Comparison of ENCODE assay signal across 27 cellular contexts in genomic region chr4:1600811-1601532, GRCh38.
DNase-seq lines count a peak whose midpoint lies in the region; ATAC-seq and TF ChIP-seq lines count a peak whose summit lies in the region.
"Had no signal": no experiment of that assay in that cellular context is flagged by ENCODE, and none has a peak within 500 bp of the region (broad histone marks: within the 10 kb centered on the region; RNA-seq: fewer than 3 reads in every experiment).

No MANE protein-coding gene starts in this region.

- intact Hi-C loops in CD4-positive, alpha-beta T cell (cut with DNase I, micrococcal nuclease): no loop called here

- H3K4me3 ChIP-seq in BLaER1 (no peak overlapping the region), neural progenitor cell (no peak overlapping the region), brain microvascular endothelial cell (ENCODE audit: low read depth, low read length) (no peak overlapping the region)
- H3K4me3 ChIP-seq: cardiac muscle cell, GM12878, SJSA1 had no signal

- H2BK20ac ChIP-seq in H9 (ENCODE audit: low read depth, low read length, poor library complexity, severe bottlenecking): no peak overlapping the region

- TF ChIP-seq CTCF in H9 (conservative IDR thresholded peaks at IDR 0.05): no peak
- no peak for TF ChIP-seq CTCF in glutamatergic neuron (IDR thresholded peaks at IDR 0.05; ENCODE audit: partially characterized antibody, unreplicated experiment)
- no peak for TF ChIP-seq CTCF in neural progenitor cell (IDR thresholded peaks at IDR 0.05)
- no peak for TF ChIP-seq CTCF in CD4-positive, alpha-beta T cell (IDR thresholded peaks at IDR 0.05)
- TF ChIP-seq CTCF in brain microvascular endothelial cell (IDR thresholded peaks at IDR 0.05; ENCODE audit: low read depth, low read length, missing control alignments): no peak

- ATAC-seq in GM18498 (IDR thresholded peaks at IDR 0.05; ENCODE audit: unreplicated experiment): no peak
- ATAC-seq in CD4-positive, alpha-beta T cell (ENCODE audit: poor library complexity): no peak
- ATAC-seq: effector memory CD8-positive, alpha-beta T cell; GM12878; left lobe of liver; naive thymus-derived CD4-positive, alpha-beta T cell; Panc1; stimulated activated effector memory CD8-positive, alpha-beta T cell treated with anti-CD3 and anti-CD28 coated beads, Interleukin-12 subunit alpha, Interleukin-12 subunit beta, amount 100 ng/mL, for 72 hours had no signal

- H3K27me3 ChIP-seq in BLaER1 (no peaks in the 10 kb centered on the region), H9 (ENCODE audit: insufficient read depth, low read length) (no peaks in the 10 kb centered on the region), neural progenitor cell (no peaks in the 10 kb centered on the region), brain microvascular endothelial cell (replicated peaks) (peaks cover 10% of the 10 kb centered on the region)
- H3K27me3 ChIP-seq in CD4-positive, alpha-beta T cell (ENCODE audit: control insufficient read depth, insufficient read depth, low read length): no peaks in the 10 kb centered on the region
- H3K27me3 ChIP-seq: cardiac muscle cell, SJSA1 had no signal

- H2BK12ac ChIP-seq in H9 (ENCODE audit: insufficient read length, low read depth, low read length): no peak overlapping the region

- H3T11ph ChIP-seq in H9 (ENCODE audit: low read length): no peak overlapping the region

- DNase-seq in H9: no peak
- peak; percentile 57 for DNase-seq in glutamatergic neuron
- DNase-seq in neural progenitor cell (ENCODE audit: low spot score): no peak
- DNase-seq in glomerular visceral epithelial cell (ENCODE audit: extremely low spot score): no peak
- DNase-seq in CD4-positive, alpha-beta T cell: no peak
- no peak for DNase-seq in brain microvascular endothelial cell
- DNase-seq: activated CD4-positive, alpha-beta T cell treated with anti-CD3 and anti-CD28 coated beads, Interleukin-2, amount 50 U/mL, for 4 hours; activated CD4-positive, CD25-positive, alpha-beta regulatory T cell; anterior cingulate cortex; cortex of kidney; effector memory CD8-positive, alpha-beta T cell; immature natural killer cell; Kasumi-1; naive thymus-derived CD4-positive, alpha-beta T cell; NCI-H1694; NCI-H510A treated with DMSO at 0.1 percent for 48 hours; stimulated activated CD4-positive, alpha-beta T cell treated with anti-CD3 and anti-CD28 coated beads, Interleukin-4, amount 100 ng/mL, for 24 hours had no signal

- H3K9ac ChIP-seq in BLaER1: no peak overlapping the region
- H3K9ac ChIP-seq in H9 (ENCODE audit: extremely low read depth, insufficient read length, low read length): no peak overlapping the region
- no peak overlapping the region for H3K9ac ChIP-seq in neural progenitor cell

- H3K14ac ChIP-seq in H9 (ENCODE audit: insufficient read depth, low read length): peak overlapping the region; percentile 17; the same call in 1 of the 2 replicates

- H3K4me1 ChIP-seq in BLaER1 (peaks cover 95% of the 10 kb centered on the region), H9 (ENCODE audit: insufficient read depth, low read length) (no peaks in the 10 kb centered on the region), neural progenitor cell (peaks cover 16% of the 10 kb centered on the region)
- H3K4me1 ChIP-seq: SJSA1 had no signal

- no peak overlapping the region for H2BK5ac ChIP-seq in H9 (ENCODE audit: insufficient read length, low read length)

- no peak overlapping the region for H2BK120ac ChIP-seq in H9 (ENCODE audit: low read depth, low read length, poor library complexity, severe bottlenecking)

- H4K20me1 ChIP-seq in BLaER1 (no peaks in the 10 kb centered on the region), H9 (ENCODE audit: control insufficient read depth, insufficient read depth, insufficient read length) (no peaks in the 10 kb centered on the region), neural progenitor cell (ENCODE audit: low read depth) (no peaks in the 10 kb centered on the region)

- no peak overlapping the region for H3K4ac ChIP-seq in H9 (ENCODE audit: low read depth, low read length)

- H3K23ac ChIP-seq in H9 (ENCODE audit: insufficient read length, low read depth, low read length): no peak overlapping the region

- H3K18ac ChIP-seq in H9 (ENCODE audit: insufficient read length, low read depth, low read length): no peak overlapping the region

- in situ Hi-C loops in brain microvascular endothelial cell (cut with HindIII; ENCODE audit: low pct_ligation_motif_present, low sequenced_read_pairs): no loop called here

- H3K9me3 Mint-ChIP-seq in H9 (no peaks in the 10 kb centered on the region), glutamatergic neuron (ENCODE audit: unreplicated experiment) (peaks cover 6% of the 10 kb centered on the region), neural progenitor cell (no peaks in the 10 kb centered on the region)
- no peaks in the 10 kb centered on the region for H3K9me3 Mint-ChIP-seq in CD4-positive, alpha-beta T cell
- H3K9me3 Mint-ChIP-seq: effector memory CD8-positive, alpha-beta T cell; immature natural killer cell; naive thymus-derived CD4-positive, alpha-beta T cell; stimulated activated effector memory CD8-positive, alpha-beta T cell treated with anti-CD3 and anti-CD28 coated beads, Interleukin-12 subunit alpha, Interleukin-12 subunit beta, amount 100 ng/mL, for 72 hours had no signal

- H3K23me2 ChIP-seq in H9 (ENCODE audit: insufficient read length, low read depth, low read length, poor library complexity, severe bottlenecking): no peaks in the 10 kb centered on the region

- H4K5ac ChIP-seq in H9 (ENCODE audit: insufficient read length, low read depth, low read length): no peak overlapping the region

- H3K4me1 Mint-ChIP-seq in H9 (peaks cover 0 to 18% of the 10 kb centered on the region in 2 experiments; a peak in 2 of 4 replicates), glutamatergic neuron (ENCODE audit: low read depth, unreplicated experiment) (peaks cover 20% of the 10 kb centered on the region), neural progenitor cell (peaks cover 25% of the 10 kb centered on the region)
- peaks cover 15% of the 10 kb centered on the region for H3K4me1 Mint-ChIP-seq in CD4-positive, alpha-beta T cell (ENCODE audit: low read depth)
- H3K4me1 Mint-ChIP-seq: CD14-positive monocyte, immature natural killer cell had no signal

- H2BK15ac ChIP-seq in H9 (ENCODE audit: low read depth, low read length): no peak overlapping the region

- no CpG with 5 or more reads among the region's 27 CpGs for WGBS in H9 (ENCODE audit: extremely low coverage, insufficient read length, low lambda C conversion rate)

- no peak overlapping the region for H3K56ac ChIP-seq in H9 (ENCODE audit: insufficient read length, low read depth, low read length)

- no peaks in the 10 kb centered on the region for H3K79me2 ChIP-seq in H9 (ENCODE audit: insufficient read depth, low read length)
- no peaks in the 10 kb centered on the region for H3K79me2 ChIP-seq in neural progenitor cell (ENCODE audit: low read depth)

- H3K27me3 Mint-ChIP-seq in H9 (ENCODE audit: low read depth) (peaks cover 2% of the 10 kb centered on the region; the same call in 1 of the 2 replicates), glutamatergic neuron (ENCODE audit: unreplicated experiment) (peaks cover 2% of the 10 kb centered on the region), neural progenitor cell (ENCODE audit: insufficient read depth, low read depth) (peaks cover 4% of the 10 kb centered on the region)
- no peaks in the 10 kb centered on the region for H3K27me3 Mint-ChIP-seq in CD4-positive, alpha-beta T cell
- H3K27me3 Mint-ChIP-seq: activated naive CD8-positive, alpha-beta T cell had no signal

- H4K8ac ChIP-seq in H9 (replicated peaks; ENCODE audit: insufficient read length, low read depth, low read length): no peak overlapping the region

- no peak overlapping the region for H2AFZ ChIP-seq in H9 (ENCODE audit: low read length)
- no peak overlapping the region for H2AFZ ChIP-seq in neural progenitor cell (replicated peaks)

- H3K27ac ChIP-seq in BLaER1 (peak overlapping the region; percentile 85), H9 (ENCODE audit: insufficient read length, low read depth, low read length) (no peak overlapping the region), neural progenitor cell (no peak overlapping the region), brain microvascular endothelial cell (no peak overlapping the region)
- no peak overlapping the region for H3K27ac ChIP-seq in CD4-positive, alpha-beta T cell (ENCODE audit: low read depth, low read length)
- H3K27ac ChIP-seq: cardiac muscle cell, SJSA1 had no signal

- H3K36me3 Mint-ChIP-seq in H9 (ENCODE audit: insufficient read depth in 1 of 3, low read depth in 3 of 3): no peaks in the 10 kb centered on the region
- no peaks in the 10 kb centered on the region for H3K36me3 Mint-ChIP-seq in glutamatergic neuron (ENCODE audit: unreplicated experiment)
- no peaks in the 10 kb centered on the region for H3K36me3 Mint-ChIP-seq in neural progenitor cell
- H3K36me3 Mint-ChIP-seq in CD4-positive, alpha-beta T cell (ENCODE audit: low read depth): no peaks in the 10 kb centered on the region
- H3K36me3 Mint-ChIP-seq: activated naive CD8-positive, alpha-beta T cell; CD14-positive monocyte; immature natural killer cell; naive thymus-derived CD4-positive, alpha-beta T cell; stimulated activated effector memory CD8-positive, alpha-beta T cell treated with anti-CD3 and anti-CD28 coated beads, Interleukin-12 subunit alpha, Interleukin-12 subunit beta, amount 100 ng/mL, for 72 hours had no signal

- POLR2A ChIA-PET in CD4-positive, alpha-beta T cell (lab: Charles Lee): no interaction called here

- H3K79me1 ChIP-seq in H9 (ENCODE audit: insufficient read depth, low read depth, low read length, poor library complexity, severe bottlenecking): no peaks in the 10 kb centered on the region

- H3K4me3 Mint-ChIP-seq in H9 (no peak overlapping the region), glutamatergic neuron (ENCODE audit: unreplicated experiment) (peak overlapping the region; percentile 78), neural progenitor cell (no peak overlapping the region)
- no peak overlapping the region for H3K4me3 Mint-ChIP-seq in CD4-positive, alpha-beta T cell
- H3K4me3 Mint-ChIP-seq: activated naive CD8-positive, alpha-beta T cell; CD14-positive monocyte; effector memory CD8-positive, alpha-beta T cell; immature natural killer cell; naive thymus-derived CD4-positive, alpha-beta T cell; stimulated activated effector memory CD8-positive, alpha-beta T cell treated with anti-CD3 and anti-CD28 coated beads, Interleukin-12 subunit alpha, Interleukin-12 subunit beta, amount 100 ng/mL, for 72 hours had no signal

- H3K36me3 ChIP-seq in BLaER1: no peaks in the 10 kb centered on the region
- no peaks in the 10 kb centered on the region for H3K36me3 ChIP-seq in neural progenitor cell
- no peaks in the 10 kb centered on the region for H3K36me3 ChIP-seq in brain microvascular endothelial cell (replicated peaks)
- H3K36me3 ChIP-seq: cardiac muscle cell, SJSA1 had no signal

- no peak overlapping the region for H2AK5ac ChIP-seq in H9 (ENCODE audit: insufficient read length, low read length)

- no peak overlapping the region for H4K91ac ChIP-seq in H9 (ENCODE audit: insufficient read length, low read depth, low read length)

- no peaks in the 10 kb centered on the region for H3K9me3 ChIP-seq in BLaER1
- H3K9me3 ChIP-seq in H9 (ENCODE audit: control insufficient read depth, low read depth, low read length): no peaks in the 10 kb centered on the region
- H3K9me3 ChIP-seq in neural progenitor cell (ENCODE audit: low read depth): no peaks in the 10 kb centered on the region
- H3K9me3 ChIP-seq in CD4-positive, alpha-beta T cell (ENCODE audit: control insufficient read depth, low read length): no peaks in the 10 kb centered on the region
- H3K9me3 ChIP-seq: SJSA1 had no signal

- no peaks in the 10 kb centered on the region for H3F3A ChIP-seq in neural progenitor cell (ENCODE audit: low read depth)

- peak overlapping the region; percentile 90 for H3K4me2 ChIP-seq in BLaER1
- no peak overlapping the region for H3K4me2 ChIP-seq in H9 (ENCODE audit: insufficient read depth, insufficient read length, low read length)
- H3K4me2 ChIP-seq in neural progenitor cell: no peak overlapping the region

- CTCF ChIA-PET in CD4-positive, alpha-beta T cell (lab: Charles Lee): no interaction called here

- H3K27ac Mint-ChIP-seq in H9 (no peak overlapping the region; a peak in 1 of 7 replicates), glutamatergic neuron (ENCODE audit: unreplicated experiment) (peak overlapping the region; percentile 92), neural progenitor cell (peak overlapping the region; percentile 75)
- no peak overlapping the region for H3K27ac Mint-ChIP-seq in CD4-positive, alpha-beta T cell
- H3K27ac Mint-ChIP-seq: activated naive CD8-positive, alpha-beta T cell; CD14-positive monocyte; immature natural killer cell; naive thymus-derived CD4-positive, alpha-beta T cell; stimulated activated effector memory CD8-positive, alpha-beta T cell treated with anti-CD3 and anti-CD28 coated beads, Interleukin-12 subunit alpha, Interleukin-12 subunit beta, amount 100 ng/mL, for 72 hours had no signal

Comparison
In these comparisons a context has a peak if more than half of its experiments do, and no peak if none do; other contexts are left out.
1. H3K27ac Mint-ChIP-seq: peak in glutamatergic neuron (single experiment) and neural progenitor cell (single experiment); none in H9 (0 of 3) and CD4-positive, alpha-beta T cell (single experiment).